Comparison of ENCODE assay signal across 9 cellular contexts in genomic region chr21:33025471-33026298, GRCh38. TPM values are rescaled to one million over a fixed set of nuclear protein-coding genes. Genes with fewer than 3 reads are reported as not detected.
DNase-seq lines count a peak whose midpoint lies in the region; ATAC-seq and TF ChIP-seq lines count a peak whose summit lies in the region.
"Had no signal": no experiment of that assay in that cellular context is flagged by ENCODE, and none has a peak within 500 bp of the region (broad histone marks: within the 10 kb centered on the region; RNA-seq: fewer than 3 reads in every experiment).

OLIG2 (plus strand) TSS chr21:33025935; CDS start chr21:33026863, 928 bp downstream.

- no peaks in the 10 kb centered on the region for H3K9me3 ChIP-seq in CD4-positive, alpha-beta T cell (ENCODE audit: control insufficient read depth, low read length)
- peaks cover 11% of the 10 kb centered on the region for H3K9me3 ChIP-seq in IMR-90 (ENCODE audit: control insufficient read depth, insufficient read depth, low read length)

- H3K36me3 Mint-ChIP-seq in CD4-positive, alpha-beta T cell (ENCODE audit: low read depth) = no peaks in the 10 kb centered on the region
- H3K36me3 Mint-ChIP-seq in activated T-helper 2 cell treated with anti-CD3 and anti-CD28 coated beads, Interferon-gamma antibody, Interleukin-2, Interleukin-4, amounts not matched to agents 10 μg/mL and 5 μg/mL and 100 μg/mL, durations not matched to agents 14 hours and 24 hours and 36 hours (ENCODE audit: low read depth) = peaks cover 2% of the 10 kb centered on the region

- H2AFZ ChIP-seq in IMR-90 (replicated peaks; ENCODE audit: low read length, poor library complexity) = peak within 1 kb of the TSS; percentile 60

- ATAC-seq in CD4-positive, alpha-beta T cell (ENCODE audit: poor library complexity) = no peak
- ATAC-seq in IMR-90 (ENCODE audit: low read depth) (no peak), GM21619 (IDR thresholded peaks at IDR 0.05; ENCODE audit: unreplicated experiment) (no peak), HG02571 (IDR thresholded peaks at IDR 0.05; ENCODE audit: unreplicated experiment) (no peak)

- no TSS peak for BruUV-seq in IMR-90 (replicated peaks; lab: Mats Ljungman, UMichigan)

- no peak within 1 kb of the TSS for H3K23ac ChIP-seq in IMR-90 (ENCODE audit: low read depth, low read length)

- H3K18ac ChIP-seq in IMR-90 (ENCODE audit: low read depth, low read length) = no peak within 1 kb of the TSS

- H3K56ac ChIP-seq in IMR-90 (ENCODE audit: extremely low read depth, insufficient read depth, low read length) = no peak within 1 kb of the TSS

- H2AK5ac ChIP-seq in IMR-90 (ENCODE audit: low read depth, low read length) = no peak within 1 kb of the TSS

- no peak within 1 kb of the TSS for H2BK120ac ChIP-seq in IMR-90 (ENCODE audit: low read depth, low read length)

- H3K9me3 Mint-ChIP-seq in CD4-positive, alpha-beta T cell = no peaks in the 10 kb centered on the region
- no peaks in the 10 kb centered on the region for H3K9me3 Mint-ChIP-seq in activated T-helper 2 cell treated with anti-CD3 and anti-CD28 coated beads, Interferon-gamma antibody, Interleukin-2, Interleukin-4, amounts not matched to agents 10 μg/mL and 5 μg/mL and 100 μg/mL, durations not matched to agents 14 hours and 24 hours and 36 hours

- dilution Hi-C loops in IMR-90 (cut with HindIII; ENCODE audit: low sequenced_read_pairs, unreplicated experiment) = no loop called here

- no peak within 1 kb of the TSS for H3K4me2 ChIP-seq in IMR-90 (ENCODE audit: low read depth, low read length)

- H3K9me1 ChIP-seq in IMR-90 (ENCODE audit: insufficient read depth, low read length) = no peaks in the 10 kb centered on the region

- no peak within 1 kb of the TSS for H4K8ac ChIP-seq in IMR-90 (ENCODE audit: low read depth in 2 of 2, low read length in 2 of 2)

- H3K14ac ChIP-seq in IMR-90 (replicated peaks; ENCODE audit: low read depth, low read length) = no peak within 1 kb of the TSS

- H3K4me1 Mint-ChIP-seq in CD4-positive, alpha-beta T cell (ENCODE audit: low read depth) = peaks cover 62% of the 10 kb centered on the region
- peaks cover 14% of the 10 kb centered on the region for H3K4me1 Mint-ChIP-seq in activated T-helper 2 cell treated with anti-CD3 and anti-CD28 coated beads, Interferon-gamma antibody, Interleukin-2, Interleukin-4, amounts not matched to agents 10 μg/mL and 5 μg/mL and 100 μg/mL, durations not matched to agents 14 hours and 24 hours and 36 hours (ENCODE audit: low read depth)

- in situ Hi-C loops in IMR-90 (cut with MboI; ENCODE audit: low sequenced_read_pairs) = no loop called here

- TF ChIP-seq POLR2A in IMR-90 (IDR thresholded peaks at IDR 0.05; ENCODE audit: low read depth, low read length) = no peak

- H2BK20ac ChIP-seq in IMR-90 (ENCODE audit: low read depth, low read length) = no peak within 1 kb of the TSS

- H4K91ac ChIP-seq in IMR-90 (ENCODE audit: insufficient read depth, low read depth, low read length) = no peak within 1 kb of the TSS

- no peak within 1 kb of the TSS for H4K5ac ChIP-seq in IMR-90 (ENCODE audit: low read depth, low read length)

- intact Hi-C loops in CD4-positive, alpha-beta T cell (cut with DNase I, micrococcal nuclease) = no loop called here
- intact Hi-C loops in IMR-90 (cut with micrococcal nuclease) = no loop called here
- intact Hi-C loops in activated T-helper 2 cell treated with anti-CD3 and anti-CD28 coated beads, Interferon-gamma antibody, Interleukin-2, Interleukin-4, amounts not matched to agents 10 μg/mL and 5 μg/mL and 100 μg/mL, durations not matched to agents 14 hours and 24 hours and 36 hours (cut with micrococcal nuclease) = loop anchor here (10.0 kb wide), 1 partner anchor 99 kb away; no protein-coding TSS in a partner anchor

- H3K9ac ChIP-seq in IMR-90 (ENCODE audit: low read depth, low read length) = no peak within 1 kb of the TSS

- H2BK5ac ChIP-seq in IMR-90 (ENCODE audit: low read depth, low read length, poor library complexity, severe bottlenecking) = no peak within 1 kb of the TSS

- peaks cover 97% of the 10 kb centered on the region for H3K27me3 ChIP-seq in CD4-positive, alpha-beta T cell (ENCODE audit: control insufficient read depth, insufficient read depth, low read length)
- H3K27me3 ChIP-seq in IMR-90 (ENCODE audit: control insufficient read depth, insufficient read depth, low read length) = peaks cover 99% of the 10 kb centered on the region

- no peak for TF ChIP-seq CTCF in CD4-positive, alpha-beta T cell (IDR thresholded peaks at IDR 0.05)
- no peak for TF ChIP-seq CTCF in IMR-90 (conservative IDR thresholded peaks at IDR 0.05; ENCODE audit: low read depth, low read length)

- H2AK9ac ChIP-seq in IMR-90 (replicated peaks; ENCODE audit: low read depth, low read length, poor library complexity) = no peak within 1 kb of the TSS

- H3K27ac Mint-ChIP-seq in CD4-positive, alpha-beta T cell = no peak within 1 kb of the TSS
- peak within 1 kb of the TSS; percentile 31 for H3K27ac Mint-ChIP-seq in activated T-helper 2 cell treated with anti-CD3 and anti-CD28 coated beads, Interferon-gamma antibody, Interleukin-2, Interleukin-4, amounts not matched to agents 10 μg/mL and 5 μg/mL and 100 μg/mL, durations not matched to agents 14 hours and 24 hours and 36 hours

- H3K27ac ChIP-seq in CD4-positive, alpha-beta T cell (ENCODE audit: low read depth, low read length) = no peak within 1 kb of the TSS
- H3K27ac ChIP-seq in IMR-90 (ENCODE audit: insufficient read depth, low read length) = no peak within 1 kb of the TSS

- no peaks in the 10 kb centered on the region for H3K79me1 ChIP-seq in IMR-90 (ENCODE audit: low read depth in 1 of 2, low read length in 2 of 2)

- 0% methylated on average over 24 of the region's 52 CpGs; no CpG with 5 or more reads in 1 of the 2 experiments for WGBS in IMR-90 (ENCODE audit: extremely low coverage in 2 of 2, insufficient read length in 1 of 2), 2 experiments

- no peaks in the 10 kb centered on the region for H3K4me1 ChIP-seq in IMR-90 (ENCODE audit: control insufficient read depth, insufficient read depth, low read length)

- H3K4me3 Mint-ChIP-seq in CD4-positive, alpha-beta T cell = peak within 1 kb of the TSS; percentile 70
- no peak within 1 kb of the TSS for H3K4me3 Mint-ChIP-seq in activated T-helper 2 cell treated with anti-CD3 and anti-CD28 coated beads, Interferon-gamma antibody, Interleukin-2, Interleukin-4, amounts not matched to agents 10 μg/mL and 5 μg/mL and 100 μg/mL, durations not matched to agents 14 hours and 24 hours and 36 hours (ENCODE audit: low read depth)

- POLR2A ChIA-PET in CD4-positive, alpha-beta T cell (lab: Charles Lee) = no interaction called here
- POLR2A ChIA-PET in IMR-90 (lab: Charles Lee; ENCODE audit: unreplicated experiment) = no interaction called here

- CTCF ChIA-PET in CD4-positive, alpha-beta T cell (lab: Charles Lee) = no interaction called here
- CTCF ChIA-PET in IMR-90 (lab: Yijun Ruan, JAX) = no interaction called here

- peaks cover 89% of the 10 kb centered on the region for H3K27me3 Mint-ChIP-seq in CD4-positive, alpha-beta T cell
- peaks cover 84% of the 10 kb centered on the region for H3K27me3 Mint-ChIP-seq in activated T-helper 2 cell treated with anti-CD3 and anti-CD28 coated beads, Interferon-gamma antibody, Interleukin-2, Interleukin-4, amounts not matched to agents 10 μg/mL and 5 μg/mL and 100 μg/mL, durations not matched to agents 14 hours and 24 hours and 36 hours (ENCODE audit: low read depth)

- H4K20me1 ChIP-seq in IMR-90 (ENCODE audit: insufficient read depth, low read length) = peaks cover 3% of the 10 kb centered on the region; the same call in 1 of the 2 replicates

- no peak for DNase-seq in CD4-positive, alpha-beta T cell
- peak; percentile 16 for DNase-seq in IMR-90
- no peak for DNase-seq in activated T-helper 2 cell treated with anti-CD3 and anti-CD28 coated beads, Interferon-gamma antibody, Interleukin-2, Interleukin-4, amounts not matched to agents 10 μg/mL and 5 μg/mL and 100 μg/mL, durations not matched to agents 14 hours and 24 hours and 36 hours (ENCODE audit: low spot score)
- DNase-seq in middle frontal gyrus (ENCODE audit: extremely low spot score, low spot score) = peak; percentile 83
- no peak for DNase-seq in stimulated activated naive CD4-positive, alpha-beta T cell treated with Interleukin-2 at 50 U/mL for 16 hours (lab: John Stamatoyannopoulos, UW)
- no peak for DNase-seq in NCI-H2029 (lab: John Stamatoyannopoulos, UW)

- H3K4ac ChIP-seq in IMR-90 (ENCODE audit: low read depth, low read length) = no peak within 1 kb of the TSS

- no peaks in the 10 kb centered on the region for H3K36me3 ChIP-seq in IMR-90 (ENCODE audit: control insufficient read depth, insufficient read depth, low read length)

- no peak within 1 kb of the TSS for H3K4me3 ChIP-seq in IMR-90 (ENCODE audit: insufficient read depth, low read depth, low read length)

- no peak within 1 kb of the TSS for H2BK15ac ChIP-seq in IMR-90 (ENCODE audit: low read depth, low read length)

- no peak for TF ChIP-seq RAD21 in IMR-90 (IDR thresholded peaks at IDR 0.05; ENCODE audit: low read length)

TF ChIP-seq in IMR-90, 13 proteins besides CTCF, POLR2A, EP300 and RAD21 (continues in another document):
- no peak for TF ChIP-seq FOS (IDR thresholded peaks at IDR 0.05; ENCODE audit: low read depth, low read length)
- no peak for TF ChIP-seq RCOR1 (IDR thresholded peaks at IDR 0.05; ENCODE audit: insufficient replicate concordance, low read length)
- TF ChIP-seq CEBPB (IDR thresholded peaks at IDR 0.05; ENCODE audit: low read depth, low read length) = no peak
- TF ChIP-seq NFE2L2 (IDR thresholded peaks at IDR 0.05; ENCODE audit: low read depth, low read length) = no peak
- TF ChIP-seq MXI1 (IDR thresholded peaks at IDR 0.05; ENCODE audit: borderline replicate concordance, low read depth, low read length) = no peak
- TF ChIP-seq USF2 (IDR thresholded peaks at IDR 0.05; ENCODE audit: low read depth, low read length) = no peak

RNA-seq across cellular contexts. Expression of gene OLIG2, which starts in this region (rescaled TPM):
- not detected for total RNA-seq in CD4-positive, alpha-beta T cell
- total RNA-seq in IMR-90 (2012; rRNA removed) = not detected in 2 replicates
- not detected in 2 replicates for polyA plus RNA-seq in IMR-90 (2012; rRNA removed)
- not detected in 2 replicates for polyA plus RNA-seq in IMR-90 (2012; cell fraction: cytosol; rRNA removed)
- not detected in 2 replicates for polyA plus RNA-seq in IMR-90 (2012; cell fraction: nucleus; rRNA removed; ENCODE audit: low replicate concordance)
- total RNA-seq in activated T-helper 2 cell treated with anti-CD3 and anti-CD28 coated beads, Interferon-gamma antibody, Interleukin-2, Interleukin-4, amounts not matched to agents 10 μg/mL and 5 μg/mL and 100 μg/mL, durations not matched to agents 14 hours and 24 hours and 36 hours = not detected in 2 replicates
- total RNA-seq: T-helper 2 cell treated with Interferon-gamma antibody and Interleukin-4, amounts not matched to agents 100 ng/mL and 5 ng/mL, for 36 hours had no signal

Comparison
In these comparisons a context has a peak if more than half of its experiments do, and no peak if none do; other contexts are left out.
1. Peak in DNase-seq in IMR-90; RNA of the gene not detected or under 1 TPM.